In genomic region chr10:61975107-61975932, GRCh38 we compare ENCODE assay signal across 8 cellular contexts.
DNase-seq lines count a peak whose midpoint lies in the region; ATAC-seq and TF ChIP-seq lines count a peak whose summit lies in the region.

No MANE protein-coding gene starts in this region.

- ATAC-seq in GM21619 (IDR thresholded peaks at IDR 0.05; ENCODE audit: unreplicated experiment), result peak; percentile 85

- TF ChIP-seq CTCF in chondrocyte (IDR thresholded peaks at IDR 0.05) (no peak), progenitor cell of endocrine pancreas (IDR thresholded peaks at IDR 0.05; ENCODE audit: unreplicated experiment) (no peak), lower leg skin (IDR thresholded peaks at IDR 0.05) (no peak)

- peak overlapping the region; percentile 79 for H3K27ac Mint-ChIP-seq in chondrocyte (ENCODE audit: unreplicated experiment)
- peak overlapping the region; percentile 52 for H3K27ac Mint-ChIP-seq in progenitor cell of endocrine pancreas

- peak; percentile 92 for DNase-seq in EH (ENCODE audit: low read depth)
- peak; percentile 18 for DNase-seq in KBM-7
- no peak for DNase-seq in chondrocyte (ENCODE audit: low spot score)
- no peak for DNase-seq in progenitor cell of endocrine pancreas (ENCODE audit: low spot score, unreplicated experiment)
- no peak for DNase-seq in lower leg skin (ENCODE audit: low spot score in 2 of 2)
- no peak for DNase-seq in COLO668 (lab: John Stamatoyannopoulos, UW; ENCODE audit: unreplicated experiment)
- no peak for DNase-seq in effector CD8-positive, alpha-beta T cell (lab: John Stamatoyannopoulos, UW)

- H3K4me1 Mint-ChIP-seq in chondrocyte (ENCODE audit: low read depth) (peaks cover 54% of the 10 kb centered on the region), progenitor cell of endocrine pancreas (ENCODE audit: low read depth) (peaks cover 39% of the 10 kb centered on the region)

- in situ Hi-C loops in KBM-7 (cut with MboI; ENCODE audit: low pct_unique_long_range_greater_than_20kb, low sequenced_read_pairs), result no loop called here

- H3K36me3 Mint-ChIP-seq in chondrocyte (ENCODE audit: low read depth), result peaks cover 4% of the 10 kb centered on the region
- H3K36me3 Mint-ChIP-seq in progenitor cell of endocrine pancreas (ENCODE audit: insufficient read depth), result peaks cover 9% of the 10 kb centered on the region

- no peak for TF ChIP-seq POLR2A in lower leg skin (IDR thresholded peaks at IDR 0.05)

- H3K9me3 Mint-ChIP-seq in chondrocyte (ENCODE audit: low read depth) (peaks cover 6% of the 10 kb centered on the region), progenitor cell of endocrine pancreas (ENCODE audit: low read depth) (no peaks in the 10 kb centered on the region)

- H3K4me3 ChIP-seq in lower leg skin (ENCODE audit: low read depth, poor library complexity, severe bottlenecking), result no peak overlapping the region

- intact Hi-C loops in lower leg skin (cut with DNase I; ENCODE audit: low total_unique reads), result no loop called here

- WGBS in lower leg skin, 2 donors, result 33 to 38% methylated on average over 4 of the region's 4 CpGs

- no peaks in the 10 kb centered on the region for H3K27me3 Mint-ChIP-seq in chondrocyte (ENCODE audit: low read depth)
- no peaks in the 10 kb centered on the region for H3K27me3 Mint-ChIP-seq in progenitor cell of endocrine pancreas

- H3K4me3 Mint-ChIP-seq in chondrocyte (ENCODE audit: unreplicated experiment) (no peak overlapping the region), progenitor cell of endocrine pancreas (ENCODE audit: low read depth) (no peak overlapping the region)

Comparison
In these comparisons a context has a peak if more than half of its experiments do, and no peak if none do; other contexts are left out.
1. DNase-seq: peak in EH (single experiment) and KBM-7 (single experiment); none in chondrocyte (single experiment), progenitor cell of endocrine pancreas (single experiment), lower leg skin (0 of 2), COLO668 (single experiment) and effector CD8-positive, alpha-beta T cell (single experiment).